ENCODE assay signal across 34 cellular contexts in the genomic region with DNA sequence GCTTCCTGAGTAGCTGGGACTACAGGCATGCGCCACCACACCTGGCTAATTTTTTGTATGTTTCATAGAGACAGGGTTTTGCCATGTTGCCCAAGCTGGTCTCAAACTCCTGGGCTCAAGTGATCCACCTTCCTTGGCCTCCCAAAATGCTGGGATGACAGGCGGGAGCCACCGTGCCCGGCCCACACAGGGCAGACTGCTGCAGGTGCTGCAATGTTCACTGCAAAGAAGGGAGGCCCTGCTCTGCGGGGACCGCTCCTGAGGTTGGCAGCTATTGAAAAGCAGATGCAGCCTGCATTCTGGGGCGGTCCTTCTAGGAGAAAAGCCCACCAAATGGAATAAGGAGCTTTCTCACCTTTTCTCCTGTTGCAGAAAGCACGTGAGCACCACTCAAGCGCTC.
"Had no signal": no experiment of that assay in that cellular context is flagged by ENCODE, and none has a peak within 500 bp of the region (broad histone marks: within the 10 kb centered on the region; RNA-seq: fewer than 3 reads in every experiment).

No MANE protein-coding gene starts in this region.

- H3K4me3 Mint-ChIP-seq: activated naive CD4-positive, alpha-beta T cell treated with anti-CD3 and anti-CD28 coated beads for 36 hours; activated naive CD4-positive, alpha-beta T cell treated with anti-CD3 and anti-CD28 coated beads, Interleukin-2, amount 10 ng/mL, durations not matched to agents 7 days and 5 days; activated naive CD4-positive, alpha-beta T cell treated with anti-CD3 and anti-CD28 coated beads, Interleukin-2, amount 50 U/mL, for 24 hours; activated naive CD8-positive, alpha-beta T cell; activated naive CD8-positive, alpha-beta T cell treated with anti-CD3 and anti-CD28 coated beads for 36 hours; activated naive CD8-positive, alpha-beta T cell treated with anti-CD3 and anti-CD28 coated beads, Interleukin-2, amount 10 ng/mL, durations not matched to agents 7 days and 5 days; activated naive CD8-positive, alpha-beta T cell treated with anti-CD3 and anti-CD28 coated beads, Interleukin-2, amount 50 U/mL, for 24 hours; activated T-cell treated with anti-CD3 and anti-CD28 coated beads, Interleukin-2, amount 50 U/mL, for 24 hours; activated T-cell treated with anti-CD3 and anti-CD28 coated beads, Interleukin-2, amount 50 U/mL, for 4 hours; activated T-cell treated with anti-CD3 and anti-CD28 coated beads, Interleukin-2, amount 50 U/mL, for 72 hours; activated T-helper 1 cell treated with anti-CD3 and anti-CD28 coated beads, Interleukin-12 subunit alpha, Interleukin-12 subunit beta, Interleukin-2, Interleukin-4 antibody, amounts not matched to agents 30 ng/mL and 10 ng/mL and 1 ng/mL, durations not matched to agents 14 hours and 24 hours and 36 hours; activated T-helper 17 cell treated with anti-CD3 and anti-CD28 coated beads, Interleukin-2, amount 50 U/mL, for 72 hours; brain; central memory CD8-positive, alpha-beta T cell had no signal

- H3K36me3 Mint-ChIP-seq: activated naive CD4-positive, alpha-beta T cell treated with anti-CD3 and anti-CD28 coated beads, Interleukin-2, amount 10 ng/mL, durations not matched to agents 7 days and 5 days; activated naive CD4-positive, alpha-beta T cell treated with anti-CD3 and anti-CD28 coated beads, Interleukin-2, amount 50 U/mL, for 24 hours; activated naive CD4-positive, alpha-beta T cell treated with anti-CD3 and anti-CD28 coated beads, Interleukin-2, amount 50 U/mL, for 72 hours; activated naive CD8-positive, alpha-beta T cell; activated naive CD8-positive, alpha-beta T cell treated with anti-CD3 and anti-CD28 coated beads for 36 hours; activated naive CD8-positive, alpha-beta T cell treated with anti-CD3 and anti-CD28 coated beads, Interleukin-2, amount 10 ng/mL, durations not matched to agents 7 days and 5 days had no signal

- DNase-seq: activated effector memory CD4-positive, alpha-beta T cell treated with anti-CD3 and anti-CD28 coated beads, Interleukin-2, amount 50 U/mL, for 16 hours; activated effector memory CD4-positive, alpha-beta T cell treated with Interleukin-2 at 50 U/mL for 16 hours; activated gamma-delta T cell; activated gamma-delta T cell treated with Interleukin-2 at 50 U/mL for 16 hours; activated naive CD4-positive, alpha-beta T cell; activated naive CD4-positive, alpha-beta T cell treated with anti-CD3 and anti-CD28 coated beads for 36 hours; activated naive CD4-positive, alpha-beta T cell treated with anti-CD3 and anti-CD28 coated beads, Interleukin-2, amount 10 ng/mL, durations not matched to agents 7 days and 5 days; activated naive CD4-positive, alpha-beta T cell treated with anti-CD3 and anti-CD28 coated beads, Interleukin-2, amount 50 U/mL, for 16 hours; activated naive CD4-positive, alpha-beta T cell treated with Interleukin-2 at 50 U/mL for 16 hours; activated naive CD8-positive, alpha-beta T cell treated with anti-CD3 and anti-CD28 coated beads for 36 hours; activated naive CD8-positive, alpha-beta T cell treated with anti-CD3 and anti-CD28 coated beads, Interleukin-2, amount 10 ng/mL, durations not matched to agents 7 days and 5 days; activated naive CD8-positive, alpha-beta T cell treated with anti-CD3 and anti-CD28 coated beads, Interleukin-2, amount 50 U/mL, for 24 hours; activated T-cell treated with anti-CD3 and anti-CD28 coated beads, Interleukin-2, amount 50 U/mL, for 1 hour; activated T-cell treated with anti-CD3 and anti-CD28 coated beads, Interleukin-2, amount 50 U/mL, for 24 hours; activated T-cell treated with anti-CD3 and anti-CD28 coated beads, Interleukin-2, amount 50 U/mL, for 4 hours; activated T-cell treated with anti-CD3 and anti-CD28 coated beads, Interleukin-2, amount 50 U/mL, for 48 hours; activated T-cell treated with anti-CD3 and anti-CD28 coated beads, Interleukin-2, amount 50 U/mL, for 72 hours; adrenal gland; amniotic stem cell; amygdala; anterior cingulate cortex; body of pancreas; brain microvascular endothelial cell; caudate nucleus; central memory CD4-positive, alpha-beta T cell; cerebellar nuclear complex had no signal

- H3K27ac Mint-ChIP-seq: activated naive CD4-positive, alpha-beta T cell treated with anti-CD3 and anti-CD28 coated beads for 36 hours; activated naive CD4-positive, alpha-beta T cell treated with anti-CD3 and anti-CD28 coated beads, Interleukin-2, amount 10 ng/mL, durations not matched to agents 7 days and 5 days; activated naive CD4-positive, alpha-beta T cell treated with anti-CD3 and anti-CD28 coated beads, Interleukin-2, amount 50 U/mL, for 24 hours; activated naive CD4-positive, alpha-beta T cell treated with anti-CD3 and anti-CD28 coated beads, Interleukin-2, amount 50 U/mL, for 72 hours; activated naive CD8-positive, alpha-beta T cell; activated naive CD8-positive, alpha-beta T cell treated with anti-CD3 and anti-CD28 coated beads for 36 hours; activated naive CD8-positive, alpha-beta T cell treated with anti-CD3 and anti-CD28 coated beads, Interleukin-2, amount 10 ng/mL, durations not matched to agents 7 days and 5 days; activated naive CD8-positive, alpha-beta T cell treated with anti-CD3 and anti-CD28 coated beads, Interleukin-2, amount 50 U/mL, for 24 hours; activated T-cell treated with anti-CD3 and anti-CD28 coated beads, Interleukin-2, amount 50 U/mL, for 24 hours; activated T-cell treated with anti-CD3 and anti-CD28 coated beads, Interleukin-2, amount 50 U/mL, for 72 hours; activated T-helper 1 cell treated with anti-CD3 and anti-CD28 coated beads, Interleukin-12 subunit alpha, Interleukin-12 subunit beta, Interleukin-2, Interleukin-4 antibody, amounts not matched to agents 30 ng/mL and 10 ng/mL and 1 ng/mL, durations not matched to agents 14 hours and 24 hours and 36 hours; activated T-helper 17 cell treated with anti-CD3 and anti-CD28 coated beads, Interleukin-2, amount 50 U/mL, for 72 hours; activated T-helper 2 cell treated with anti-CD3 and anti-CD28 coated beads, Interferon-gamma antibody, Interleukin-2, Interleukin-4, amounts not matched to agents 10 μg/mL and 5 μg/mL and 100 μg/mL, durations not matched to agents 14 hours and 24 hours and 36 hours; brain had no signal

- H3K27me3 Mint-ChIP-seq: activated naive CD8-positive, alpha-beta T cell; activated naive CD8-positive, alpha-beta T cell treated with anti-CD3 and anti-CD28 coated beads for 36 hours; activated naive CD8-positive, alpha-beta T cell treated with anti-CD3 and anti-CD28 coated beads, Interleukin-2, amount 10 ng/mL, durations not matched to agents 7 days and 5 days; activated naive CD8-positive, alpha-beta T cell treated with anti-CD3 and anti-CD28 coated beads, Interleukin-2, amount 50 U/mL, for 24 hours; activated T-helper 17 cell treated with anti-CD3 and anti-CD28 coated beads, Interleukin-2, amount 50 U/mL, for 72 hours; brain; central memory CD8-positive, alpha-beta T cell had no signal

- H3K9me3 Mint-ChIP-seq: activated naive CD4-positive, alpha-beta T cell treated with anti-CD3 and anti-CD28 coated beads for 36 hours; activated naive CD4-positive, alpha-beta T cell treated with anti-CD3 and anti-CD28 coated beads, Interleukin-2, amount 10 ng/mL, durations not matched to agents 7 days and 5 days; activated naive CD4-positive, alpha-beta T cell treated with anti-CD3 and anti-CD28 coated beads, Interleukin-2, amount 50 U/mL, for 24 hours; activated naive CD4-positive, alpha-beta T cell treated with anti-CD3 and anti-CD28 coated beads, Interleukin-2, amount 50 U/mL, for 72 hours; activated naive CD8-positive, alpha-beta T cell treated with anti-CD3 and anti-CD28 coated beads for 36 hours; activated naive CD8-positive, alpha-beta T cell treated with anti-CD3 and anti-CD28 coated beads, Interleukin-2, amount 10 ng/mL, durations not matched to agents 7 days and 5 days; activated naive CD8-positive, alpha-beta T cell treated with anti-CD3 and anti-CD28 coated beads, Interleukin-2, amount 50 U/mL, for 24 hours; activated T-cell treated with anti-CD3 and anti-CD28 coated beads, Interleukin-2, amount 50 U/mL, for 24 hours; activated T-cell treated with anti-CD3 and anti-CD28 coated beads, Interleukin-2, amount 50 U/mL, for 4 hours; activated T-cell treated with anti-CD3 and anti-CD28 coated beads, Interleukin-2, amount 50 U/mL, for 72 hours; activated T-helper 1 cell treated with anti-CD3 and anti-CD28 coated beads, Interleukin-12 subunit alpha, Interleukin-12 subunit beta, Interleukin-2, Interleukin-4 antibody, amounts not matched to agents 30 ng/mL and 10 ng/mL and 1 ng/mL, durations not matched to agents 14 hours and 24 hours and 36 hours; activated T-helper 17 cell treated with anti-CD3 and anti-CD28 coated beads, Interleukin-2, amount 50 U/mL, for 72 hours; activated T-helper 2 cell treated with anti-CD3 and anti-CD28 coated beads, Interferon-gamma antibody, Interleukin-2, Interleukin-4, amounts not matched to agents 10 μg/mL and 5 μg/mL and 100 μg/mL, durations not matched to agents 14 hours and 24 hours and 36 hours; central memory CD8-positive, alpha-beta T cell had no signal

- H3K4me1 Mint-ChIP-seq: activated naive CD4-positive, alpha-beta T cell treated with anti-CD3 and anti-CD28 coated beads, Interleukin-2, amount 10 ng/mL, durations not matched to agents 7 days and 5 days; activated naive CD4-positive, alpha-beta T cell treated with anti-CD3 and anti-CD28 coated beads, Interleukin-2, amount 50 U/mL, for 24 hours; activated naive CD8-positive, alpha-beta T cell treated with anti-CD3 and anti-CD28 coated beads for 36 hours; activated naive CD8-positive, alpha-beta T cell treated with anti-CD3 and anti-CD28 coated beads, Interleukin-2, amount 10 ng/mL, durations not matched to agents 7 days and 5 days; activated naive CD8-positive, alpha-beta T cell treated with anti-CD3 and anti-CD28 coated beads, Interleukin-2, amount 50 U/mL, for 24 hours; activated T-helper 17 cell treated with anti-CD3 and anti-CD28 coated beads, Interleukin-2, amount 50 U/mL, for 72 hours; central memory CD8-positive, alpha-beta T cell had no signal
